Comparison of ENCODE assay signal across 10 cellular contexts in the genomic region with DNA sequence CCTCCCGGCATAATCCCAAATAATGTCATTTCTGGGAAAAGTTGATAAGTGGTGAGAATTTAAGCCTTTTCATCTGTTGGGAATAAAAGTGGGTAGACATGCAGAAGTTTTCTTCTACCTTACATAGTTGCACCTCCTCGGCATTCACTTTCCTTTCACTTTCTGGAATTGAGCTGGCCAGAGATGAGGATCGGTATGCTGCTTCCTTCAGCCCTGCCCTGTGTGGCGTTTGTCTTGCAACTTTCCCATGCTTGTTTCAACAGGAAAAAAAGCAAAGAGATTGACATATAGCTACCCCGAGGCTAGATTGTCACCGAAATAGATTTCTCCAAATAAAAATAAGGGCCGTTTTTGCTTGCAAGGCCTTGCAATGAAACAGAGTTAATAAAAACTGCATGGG.
DNase-seq lines count a peak whose midpoint lies in the region; ATAC-seq and TF ChIP-seq lines count a peak whose summit lies in the region.
"Had no signal": no experiment of that assay in that cellular context is flagged by ENCODE, and none has a peak within 500 bp of the region (broad histone marks: within the 10 kb centered on the region; RNA-seq: fewer than 3 reads in every experiment).

No MANE protein-coding gene starts in this region.

- H3K4me3 ChIP-seq in ovary = peak overlapping the region; percentile 15

- H3K9me3 ChIP-seq in ovary = no peaks in the 10 kb centered on the region

- WGBS in ovary, 3 donors = 7 to 13% (median 13%) methylated on average over 7 of the region's 7 CpGs

- H3K27ac ChIP-seq in foreskin keratinocyte = no peak overlapping the region
- no peak overlapping the region for H3K27ac ChIP-seq in ovary

- H3K27me3 ChIP-seq in foreskin keratinocyte = no peaks in the 10 kb centered on the region
- H3K27me3 ChIP-seq in ovary = no peaks in the 10 kb centered on the region

- DNase-seq in ACHN (peak; percentile 44), SK-MEL-5 (ENCODE audit: low read depth, low spot score) (peak; percentile 34), foreskin keratinocyte (peak; percentile 64 to 85), ovary (no peak), 8988T (no peak), NCI-H146 (lab: John Stamatoyannopoulos, UW) (no peak)
- DNase-seq in stimulated activated naive CD4-positive, alpha-beta T cell treated with Interleukin-2 at 50 U/mL for 16 hours (lab: John Stamatoyannopoulos, UW) = no peak
- DNase-seq: activated T-cell treated with anti-CD3 and anti-CD28 coated beads, Interleukin-2, amount 50 U/mL, for 4 hours had no signal

- H3K4me1 ChIP-seq in foreskin keratinocyte (peaks cover 13% of the 10 kb centered on the region), ovary (ENCODE audit: insufficient read depth) (peaks cover 11% of the 10 kb centered on the region)

- no peak for TF ChIP-seq POLR2A in ovary (IDR thresholded peaks at IDR 0.05)

- intact Hi-C loops in ovary (cut with DNase I) = no loop called here

- TF ChIP-seq CTCF in foreskin keratinocyte (conservative IDR thresholded peaks at IDR 0.05) (no peak), ovary (IDR thresholded peaks at IDR 0.05) (no peak)

- TF ChIP-seq EP300 in ovary (IDR thresholded peaks at IDR 0.05) = no peak

- H3K36me3 ChIP-seq in ovary = no peaks in the 10 kb centered on the region

- in situ Hi-C loops in ACHN (cut with HindIII; ENCODE audit: low pct_ligation_motif_present, low pct_unique_long_range_greater_than_20kb, low sequenced_read_pairs) (no loop called here), SK-MEL-5 (cut with HindIII; ENCODE audit: low pct_unique_long_range_greater_than_20kb, low sequenced_read_pairs) (no loop called here)

- ATAC-seq in foreskin keratinocyte (peak; percentile 78), GM19397 (IDR thresholded peaks at IDR 0.05; ENCODE audit: unreplicated experiment) (no peak)
- ATAC-seq: activated T-cell treated with anti-CD3 and anti-CD28 coated beads, Interleukin-2, amount 50 U/mL, for 4 hours; HCT116 had no signal

Comparison
In these comparisons a context has a peak if more than half of its experiments do, and no peak if none do; other contexts are left out.
1. DNase-seq: peak in ACHN (single experiment), SK-MEL-5 (single experiment) and foreskin keratinocyte (2 of 2); none in ovary (0 of 5), 8988T (single experiment), stimulated activated naive CD4-positive, alpha-beta T cell treated with Interleukin-2 at 50 U/mL for 16 hours (single experiment) and NCI-H146 (single experiment).